Comparison of ENCODE assay signal across 22 cellular contexts in genomic region chr22:41676134-41676533, GRCh38. TPM values are rescaled to one million over a fixed set of nuclear protein-coding genes. Genes with fewer than 3 reads are reported as not detected.
"Had no signal": no experiment of that assay in that cellular context is flagged by ENCODE, and none has a peak within 500 bp of the region (broad histone marks: within the 10 kb centered on the region; RNA-seq: fewer than 3 reads in every experiment).

No MANE protein-coding gene starts in this region.

- H3K9me3 ChIP-seq: body of pancreas, spleen had no signal

- H3K4me1 ChIP-seq: foreskin keratinocyte had no signal

- H3K4me3 ChIP-seq: body of pancreas, hepatocyte, spleen had no signal

- H3K4me3 Mint-ChIP-seq: activated B cell treated with CpG ODN at 0.5 μM for 24 hours; activated CD4-positive, alpha-beta T cell treated with anti-CD3 and anti-CD28 coated beads for 36 hours; immature natural killer cell; natural killer cell treated with Interleukin-12 subunit alpha and Interleukin-12 subunit beta and Interleukin-15 and Interleukin-18, amount 100 ng/mL, for 72 hours had no signal

- H3K27me3 ChIP-seq: body of pancreas, foreskin keratinocyte, hepatocyte, spleen had no signal

- H3K27me3 Mint-ChIP-seq: activated B cell treated with CpG ODN at 0.5 μM for 24 hours; activated CD4-positive, alpha-beta T cell treated with anti-CD3 and anti-CD28 coated beads for 36 hours; natural killer cell treated with Interleukin-12 subunit alpha and Interleukin-12 subunit beta and Interleukin-15 and Interleukin-18, amount 100 ng/mL, for 72 hours; progenitor cell of endocrine pancreas had no signal

- H3K27ac Mint-ChIP-seq: activated B cell treated with CpG ODN at 0.5 μM for 24 hours, progenitor cell of endocrine pancreas had no signal

- H3K9me3 Mint-ChIP-seq: activated B cell treated with CpG ODN at 0.5 μM for 24 hours; immature natural killer cell; natural killer cell treated with Interleukin-12 subunit alpha and Interleukin-12 subunit beta and Interleukin-15 and Interleukin-18, amount 100 ng/mL, for 72 hours had no signal

- DNase-seq: activated B cell treated with CpG ODN at 0.5 μM for 24 hours; activated CD4-positive, alpha-beta T cell treated with anti-CD3 and anti-CD28 coated beads for 36 hours; activated CD4-positive, alpha-beta T cell treated with anti-CD3 and anti-CD28 coated beads, Interleukin-2, amount 50 U/mL, for 4 hours; activated naive CD4-positive, alpha-beta T cell treated with Interleukin-2 at 50 U/mL for 16 hours; activated T-cell treated with anti-CD3 and anti-CD28 coated beads for 4 hours; anterior cingulate cortex; body of pancreas; caudate nucleus; dermis blood vessel endothelial cell; effector CD8-positive, alpha-beta T cell; foreskin keratinocyte; immature natural killer cell; midbrain; retina; spleen; stimulated activated CD4-positive, alpha-beta T cell treated with anti-CD3 and anti-CD28 coated beads, Interleukin-4, amount 100 ng/mL, for 24 hours; stimulated activated naive CD8-positive, alpha-beta T cell treated with anti-CD3 and anti-CD28 coated beads, Interleukin-15, Interleukin-2, amounts not matched to agents 100 U/mL and 50 U/mL, for 24 hours; T1000 had no signal

- H3K27ac ChIP-seq: body of pancreas, foreskin keratinocyte, hepatocyte, spleen had no signal

- ATAC-seq: activated CD4-positive, alpha-beta T cell treated with anti-CD3 and anti-CD28 coated beads for 36 hours; body of pancreas; foreskin keratinocyte; natural killer cell treated with Interleukin-12 subunit alpha and Interleukin-12 subunit beta and Interleukin-15 and Interleukin-18, amount 100 ng/mL, for 72 hours; stimulated activated naive CD8-positive, alpha-beta T cell treated with anti-CD3 and anti-CD28 coated beads, Interleukin-15, Interleukin-2, amounts not matched to agents 100 U/mL and 50 U/mL, for 24 hours had no signal

RNA-seq across cellular contexts. Expression of gene MEI1, which starts 23.2 kb away (rescaled TPM):
- total RNA-seq: body of pancreas, foreskin keratinocyte, hepatocyte, osteocyte had no signal
